In the genomic region with DNA sequence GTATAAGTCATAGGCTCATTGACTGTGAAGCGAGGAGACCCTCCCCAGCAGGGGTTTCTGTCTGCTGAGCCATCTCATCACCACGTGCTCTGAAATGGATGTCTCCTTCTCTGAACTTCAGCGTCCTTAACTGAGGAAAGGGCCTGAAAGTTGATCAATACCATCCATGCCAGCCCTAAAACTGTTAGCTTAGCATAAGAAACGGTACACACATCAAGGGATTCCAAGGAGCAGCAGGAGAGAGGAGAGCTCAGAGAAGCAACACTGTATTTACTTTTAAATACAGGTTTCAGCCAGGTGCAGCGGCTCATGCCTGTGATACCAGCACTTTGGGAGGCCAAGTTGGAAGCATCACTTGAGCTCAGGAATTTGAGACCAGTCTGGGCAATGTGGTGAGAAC, we compare ENCODE assay signal across 1 cellular context.
TF ChIP-seq lines count a peak whose summit lies in the region.

No MANE protein-coding gene starts in this region.

TF ChIP-seq in H1, 55 proteins besides CTCF, POLR2A, EP300 and RAD21:
- TF ChIP-seq TEAD4 (IDR thresholded peaks at IDR 0.05; ENCODE audit: low read depth, low read length) (peak; percentile 22; the same call in 1 of the 2 replicates), BACH1 (IDR thresholded peaks at IDR 0.05; ENCODE audit: low read length) (no peak), POU5F1 (IDR thresholded peaks at IDR 0.05; ENCODE audit: low read depth, low read length) (no peak), YY1 (IDR thresholded peaks at IDR 0.05; ENCODE audit: low read depth, low read length) (no peak), HDAC2 (IDR thresholded peaks at IDR 0.05; ENCODE audit: borderline replicate concordance in 1 of 2, low read depth in 2 of 2, low read length in 2 of 2) (peak in 1 of 2 experiments; percentile 29; a peak in 1 of 4 replicates), TCF12 (IDR thresholded peaks at IDR 0.05; ENCODE audit: low read depth, low read length) (0 out of 2 replicates have a peak, but pooled peaks have one; percentile 77)
- TF ChIP-seq, protein P1, sequence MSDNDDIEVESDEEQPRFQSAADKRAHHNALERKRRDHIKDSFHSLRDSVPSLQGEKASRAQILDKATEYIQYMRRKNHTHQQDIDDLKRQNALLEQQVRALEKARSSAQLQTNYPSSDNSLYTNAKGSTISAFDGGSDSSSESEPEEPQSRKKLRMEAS (IDR thresholded peaks at IDR 0.05), result peak; percentile 15; the same call in 1 of the 2 replicates
